8 cellular contexts compared by ENCODE assay signal in the genomic region with DNA sequence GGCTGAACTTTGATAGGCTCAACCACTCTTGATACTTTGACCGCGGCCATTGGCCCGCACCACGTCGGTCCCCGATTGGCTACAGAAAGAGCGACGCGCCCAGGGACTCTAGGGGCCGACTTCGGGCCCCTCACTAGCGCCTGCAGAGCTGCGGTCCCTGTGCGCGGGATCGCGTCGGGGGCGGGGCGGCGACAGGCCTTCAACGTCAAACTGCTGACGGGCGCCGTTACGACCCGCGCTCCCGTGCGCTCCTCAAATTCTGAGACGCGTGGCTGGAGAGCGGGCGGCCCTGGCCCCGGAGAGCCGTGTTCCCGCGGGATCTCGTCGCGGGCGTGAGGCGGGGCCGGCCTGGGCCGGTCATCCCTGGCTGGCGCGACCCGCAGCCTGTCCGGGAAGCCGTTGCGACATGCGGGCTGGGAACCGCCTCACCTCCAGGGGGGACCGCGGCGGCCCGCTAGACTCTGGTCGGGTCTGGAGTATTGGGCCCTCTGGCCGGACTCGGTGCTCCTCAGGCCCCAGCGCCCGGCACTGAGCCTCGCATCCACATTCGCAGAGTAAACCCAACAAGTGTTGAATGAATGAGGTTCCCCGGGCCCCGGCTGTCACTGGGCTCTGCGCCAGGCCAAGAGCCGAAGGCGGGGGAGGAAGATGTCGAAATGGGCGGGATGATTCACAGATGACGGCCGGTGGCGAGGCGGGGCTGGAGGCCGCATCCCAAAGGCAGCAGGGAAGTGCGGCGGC. TPM values are rescaled to one million over a fixed set of nuclear protein-coding genes. Genes with fewer than 3 reads are reported as not detected.
DNase-seq lines count a peak whose midpoint lies in the region; ATAC-seq and TF ChIP-seq lines count a peak whose summit lies in the region.

No MANE protein-coding gene starts in this region.

- peak; percentile 86 for DNase-seq in Calu3
- peak; percentile 73 for DNase-seq in HuH-7 (ENCODE audit: low spot score)
- DNase-seq in PC-9 = peak; percentile 77 to 85
- peak; percentile 79 for DNase-seq in activated T-cell treated with anti-CD3 and anti-CD28 coated beads, Interleukin-2, amount 50 U/mL, for 4 hours
- peak; percentile 68 for DNase-seq in stimulated activated CD8-positive, alpha-beta memory T cell treated with anti-CD3 and anti-CD28 coated beads, Interleukin-7, amount 100 ng/mL, for 24 hours (ENCODE audit: low read depth)

- H3K27me3 ChIP-seq in PC-9 (ENCODE audit: insufficient read depth, low read depth) (no peaks in the 10 kb centered on the region), muscle layer of duodenum (ENCODE audit: low read depth, low read length) (no peaks in the 10 kb centered on the region)

- H3K9me3 Mint-ChIP-seq in Calu3 (ENCODE audit: low read depth, unreplicated experiment) = peaks cover 4% of the 10 kb centered on the region
- H3K9me3 Mint-ChIP-seq in activated T-cell treated with anti-CD3 and anti-CD28 coated beads, Interleukin-2, amount 50 U/mL, for 4 hours = no peaks in the 10 kb centered on the region

- H4K20me1 ChIP-seq in PC-9 (ENCODE audit: insufficient read depth) = no peaks in the 10 kb centered on the region

- intact Hi-C loops in Calu3 (cut with micrococcal nuclease; ENCODE audit: unreplicated experiment) (no loop called here), PC-9 (cut with micrococcal nuclease; ENCODE audit: unreplicated experiment) (loop anchor here (1.0 to 2.0 kb wide), 4 partner anchors 38 to 190 kb away; partner anchors contain the start of genes ABCC2, COX15, CUTC and ENTPD7)

- H3K9me2 ChIP-seq in PC-9 (ENCODE audit: insufficient read depth) = no peaks in the 10 kb centered on the region

- POLR2A ChIA-PET in PC-9 (lab: Charles Lee; ENCODE audit: unreplicated experiment) = interaction anchor here (0.6 to 1.0 kb wide), 7 partner anchors 38 to 1972 kb away, joined by 3 to 11 read pairs (median 5); partner anchors contain the start of gene ENTPD7

- peaks cover 10% of the 10 kb centered on the region; the same call in 1 of the 2 replicates for H3F3A ChIP-seq in PC-9 (ENCODE audit: insufficient read depth, low read depth)

- peak overlapping the region; percentile 95 for H3K27ac Mint-ChIP-seq in Calu3 (ENCODE audit: unreplicated experiment)

- peak overlapping the region; percentile 82 for H3K4me3 ChIP-seq in PC-9
- H3K4me3 ChIP-seq in muscle layer of duodenum (ENCODE audit: low read depth in 1 of 2, low read length in 2 of 2) = peak overlapping the region; percentile 70 to 91

- H3K79me2 ChIP-seq in PC-9 (ENCODE audit: low read depth) = peaks cover 38% of the 10 kb centered on the region

- H3K4me1 Mint-ChIP-seq in Calu3 (ENCODE audit: low read depth, unreplicated experiment) = peaks cover 30% of the 10 kb centered on the region
- H3K4me1 Mint-ChIP-seq in activated T-cell treated with anti-CD3 and anti-CD28 coated beads, Interleukin-2, amount 50 U/mL, for 4 hours (ENCODE audit: low read depth) = peaks cover 44% of the 10 kb centered on the region

- ATAC-seq in GM21447 (IDR thresholded peaks at IDR 0.05; ENCODE audit: unreplicated experiment) (peak; percentile 83), esophagus mucosa (peak; percentile 91)
- peak; percentile 90 for ATAC-seq in activated T-cell treated with anti-CD3 and anti-CD28 coated beads, Interleukin-2, amount 50 U/mL, for 4 hours

- peaks cover 34% of the 10 kb centered on the region for H3K36me3 Mint-ChIP-seq in Calu3 (ENCODE audit: insufficient read depth, unreplicated experiment)
- H3K36me3 Mint-ChIP-seq in activated T-cell treated with anti-CD3 and anti-CD28 coated beads, Interleukin-2, amount 50 U/mL, for 4 hours (ENCODE audit: insufficient read depth) = peaks cover 6% of the 10 kb centered on the region

- CTCF ChIA-PET in Calu3 (lab: Charles Lee) = interaction anchor here (0.6 to 1.2 kb wide), 4 partner anchors 61 to 191 kb away, joined by 3 to 5 read pairs (median 3); partner anchors contain the start of gene GOT1
- CTCF ChIA-PET in PC-9 (lab: Charles Lee) = interaction anchor here (0.6 to 0.7 kb wide), 2 partner anchors 38 to 103 kb away, joined by 4 to 8 read pairs; no protein-coding TSS in a partner anchor

- H3K36me3 ChIP-seq in PC-9 (ENCODE audit: low read depth) = no peaks in the 10 kb centered on the region
- peaks cover 0 to 10% of the 10 kb centered on the region in 2 donors for H3K36me3 ChIP-seq in muscle layer of duodenum (ENCODE audit: control insufficient read depth in 1 of 2, insufficient read depth in 2 of 2, low read length in 2 of 2)

- no peaks in the 10 kb centered on the region for H3K9me3 ChIP-seq in PC-9 (ENCODE audit: insufficient read depth, low read depth)
- no peaks in the 10 kb centered on the region for H3K9me3 ChIP-seq in muscle layer of duodenum (ENCODE audit: control insufficient read depth in 1 of 2, low read length in 2 of 2)

- H3K4me1 ChIP-seq in PC-9 (replicated peaks; ENCODE audit: insufficient read depth) (peaks cover 20% of the 10 kb centered on the region), muscle layer of duodenum (ENCODE audit: control insufficient read depth in 1 of 2, insufficient read depth in 2 of 2, low read length in 2 of 2) (peaks cover 19 to 30% of the 10 kb centered on the region in 2 donors)

- BruUV-seq in Calu3 (replicated peaks; lab: Mats Ljungman, UMichigan) (no TSS peak), PC-9 (replicated peaks; lab: Mats Ljungman, UMichigan) (no TSS peak)

- H3K27ac ChIP-seq in PC-9 = peak overlapping the region; percentile 91
- H3K27ac ChIP-seq in muscle layer of duodenum (ENCODE audit: low read length) = peak overlapping the region; percentile 95

- peak overlapping the region; percentile 72 for H3K4me3 Mint-ChIP-seq in Calu3 (ENCODE audit: low read depth, unreplicated experiment)
- H3K4me3 Mint-ChIP-seq in activated T-cell treated with anti-CD3 and anti-CD28 coated beads, Interleukin-2, amount 50 U/mL, for 4 hours = peak overlapping the region; percentile 82

- peak overlapping the region; percentile 84 for H2AFZ ChIP-seq in PC-9

- H3K27me3 Mint-ChIP-seq in Calu3 (ENCODE audit: unreplicated experiment) = no peaks in the 10 kb centered on the region
- peaks cover 1% of the 10 kb centered on the region for H3K27me3 Mint-ChIP-seq in activated T-cell treated with anti-CD3 and anti-CD28 coated beads, Interleukin-2, amount 50 U/mL, for 4 hours (ENCODE audit: low read depth)

- TF ChIP-seq CTCF in Calu3 (IDR thresholded peaks at IDR 0.05; ENCODE audit: unreplicated experiment) (no peak), PC-9 (conservative IDR thresholded peaks at IDR 0.05) (no peak)

- H3K4me2 ChIP-seq in PC-9 = peak overlapping the region; percentile 79

RNA-seq across cellular contexts. Expression of gene SLC25A28, which starts 0.6 kb away (rescaled TPM):
- total RNA-seq in Calu3 (2022) (24.2 and 28.3 TPM in 2 replicates), PC-9 (2021) (17.6 and 17.7 TPM in 2 replicates), esophagus mucosa (35.8 TPM)
- 10 to 100 TPM; 58.8 to 65.3 (median 64.7) TPM for total RNA-seq in activated T-cell treated with anti-CD3 and anti-CD28 coated beads, Interleukin-2, amount 50 U/mL, for 4 hours

RNA-seq across cellular contexts. Expression of gene ENTPD7, which starts 38.4 kb away (rescaled TPM):
- total RNA-seq in Calu3 (2022) (6.3 and 7.4 TPM in 2 replicates), PC-9 (2021) (4.2 and 5.4 TPM in 2 replicates), esophagus mucosa (16.0 TPM)
- 1 to 10 TPM; 7.7 to 8.2 (median 7.9) TPM for total RNA-seq in activated T-cell treated with anti-CD3 and anti-CD28 coated beads, Interleukin-2, amount 50 U/mL, for 4 hours

Comparison
In these comparisons a context has a peak if more than half of its experiments do, and no peak if none do; other contexts are left out.
1. Peak in every context shown above with its lines: DNase-seq, ATAC-seq, H3K4me3 ChIP-seq and H3K27ac ChIP-seq.